In the genomic region with DNA sequence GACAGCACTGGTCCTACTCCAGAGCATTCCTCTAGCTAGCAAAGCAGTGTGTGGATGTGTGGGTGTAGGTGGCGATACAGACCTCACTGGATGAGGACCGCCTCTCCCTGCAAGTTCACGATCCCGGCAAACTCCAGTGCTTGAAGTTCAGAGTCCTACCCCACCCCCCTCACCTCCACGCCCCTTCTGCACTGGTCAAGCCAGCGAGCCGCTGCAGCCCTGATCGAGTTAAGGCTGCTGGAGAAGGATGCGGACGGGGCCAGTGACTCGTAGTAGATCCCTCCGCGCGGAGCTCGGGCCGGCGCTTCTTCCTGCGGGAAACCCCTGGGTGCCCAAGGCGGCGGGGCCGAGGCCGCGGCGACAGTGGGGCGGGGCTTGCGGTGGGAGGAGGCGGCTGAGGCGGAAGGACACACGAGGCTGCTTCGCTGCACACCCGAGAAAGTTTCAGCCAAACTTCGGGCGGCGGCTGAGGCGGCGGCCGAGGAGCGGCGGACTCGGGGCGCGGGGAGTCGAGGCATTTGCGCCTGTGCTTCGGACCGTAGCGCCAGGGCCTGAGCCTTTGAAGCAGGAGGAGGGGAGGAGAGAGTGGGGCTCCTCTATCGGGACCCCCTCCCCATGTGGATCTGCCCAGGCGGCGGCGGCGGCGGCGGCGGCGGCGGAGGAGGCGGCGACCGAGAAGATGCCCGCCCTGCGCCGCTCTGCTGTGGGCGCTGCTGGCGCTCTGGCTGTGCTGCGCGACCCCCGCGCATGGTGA, we compare ENCODE assay signal across 8 cellular contexts.
DNase-seq lines count a peak whose midpoint lies in the region; ATAC-seq and TF ChIP-seq lines count a peak whose summit lies in the region.
"Not testable (repeated sequence)": the region's sequence is repeated elsewhere in the genome, so short reads cannot be mapped to it uniquely, and the experiment has no call there.

No MANE protein-coding gene starts in this region.

- ATAC-seq in effector memory CD8-positive, alpha-beta T cell (replicated peaks), result peak; percentile 79
- peak; percentile 99 for ATAC-seq in left lung

- H3F3A ChIP-seq in MM.1S (ENCODE audit: insufficient read depth, low read length), result not testable (repeated sequence)

- not testable (repeated sequence) for H3K9ac ChIP-seq in MM.1S (ENCODE audit: low read length)

- TF ChIP-seq CTCF in MM.1S (IDR thresholded peaks at IDR 0.05; ENCODE audit: low read length); left lung (IDR thresholded peaks at IDR 0.05); sigmoid colon (IDR thresholded peaks at IDR 0.05): not testable (repeated sequence)

- WGBS in sigmoid colon, 2 donors, result 1% methylated on average over 54 to 55 of the region's 69 CpGs

- not testable (repeated sequence) for H3K4me1 ChIP-seq in MM.1S (ENCODE audit: low read length); left lung; sigmoid colon

- intact Hi-C loops in activated T-helper 1 cell treated with anti-CD3 and anti-CD28 coated beads, Interleukin-12 subunit alpha, Interleukin-12 subunit beta, Interleukin-2, Interleukin-4 antibody, amounts not matched to agents 30 ng/mL and 10 ng/mL and 1 ng/mL, durations not matched to agents 14 hours and 24 hours and 36 hours (cut with micrococcal nuclease); left lung (cut with DNase I); sigmoid colon (cut with DNase I): not testable (repeated sequence)

- H2AFZ ChIP-seq in MM.1S (ENCODE audit: low read length), result not testable (repeated sequence)

- H3K79me2 ChIP-seq in MM.1S (ENCODE audit: low read length), result not testable (repeated sequence)

- H3K27ac ChIP-seq in MM.1S (ENCODE audit: low read length), result not testable (repeated sequence)
- H3K27ac ChIP-seq in left lung, result peak overlapping the region; percentile 39 to 57
- peak overlapping the region; percentile 62 to 82 (median 72) for H3K27ac ChIP-seq in sigmoid colon

- H3K4me2 ChIP-seq in MM.1S (ENCODE audit: low read depth, low read length), result not testable (repeated sequence)

- not testable (repeated sequence) for TF ChIP-seq EP300 in sigmoid colon (IDR thresholded peaks at IDR 0.05)

- peak overlapping the region; percentile 91 for H3K4me3 Mint-ChIP-seq in activated T-helper 1 cell treated with anti-CD3 and anti-CD28 coated beads, Interleukin-12 subunit alpha, Interleukin-12 subunit beta, Interleukin-2, Interleukin-4 antibody, amounts not matched to agents 30 ng/mL and 10 ng/mL and 1 ng/mL, durations not matched to agents 14 hours and 24 hours and 36 hours
- H3K4me3 Mint-ChIP-seq in effector memory CD8-positive, alpha-beta T cell, result peak overlapping the region; percentile 75 to 77

- not testable (repeated sequence) for H3K9me3 ChIP-seq in MM.1S (replicated peaks; ENCODE audit: insufficient read depth, low read length); left lung; sigmoid colon

- H3K27ac Mint-ChIP-seq in activated T-helper 1 cell treated with anti-CD3 and anti-CD28 coated beads, Interleukin-12 subunit alpha, Interleukin-12 subunit beta, Interleukin-2, Interleukin-4 antibody, amounts not matched to agents 30 ng/mL and 10 ng/mL and 1 ng/mL, durations not matched to agents 14 hours and 24 hours and 36 hours, result peak overlapping the region; percentile 91
- H3K27ac Mint-ChIP-seq in effector memory CD8-positive, alpha-beta T cell, result peak overlapping the region in 1 of 2 donors; percentile 59

- H3K9me2 ChIP-seq in MM.1S (replicated peaks; ENCODE audit: insufficient read depth, low read length), result not testable (repeated sequence)

- H3K27me3 Mint-ChIP-seq in activated T-helper 1 cell treated with anti-CD3 and anti-CD28 coated beads, Interleukin-12 subunit alpha, Interleukin-12 subunit beta, Interleukin-2, Interleukin-4 antibody, amounts not matched to agents 30 ng/mL and 10 ng/mL and 1 ng/mL, durations not matched to agents 14 hours and 24 hours and 36 hours (ENCODE audit: insufficient read depth); effector memory CD8-positive, alpha-beta T cell: not testable (repeated sequence)

- not testable (repeated sequence) for H4K20me1 ChIP-seq in MM.1S (ENCODE audit: insufficient read depth, low read length)

- DNase-seq in EH (ENCODE audit: low read depth) (peak; percentile 85), MM.1S (peak; percentile 51), SKM-1 treated with dmso at 0.1 percent for 144 hours (lab: John Stamatoyannopoulos, UW; ENCODE audit: unreplicated experiment) (peak; percentile 72), left lung (peak; percentile 82 to 90), sigmoid colon (peak; percentile 82), superior temporal gyrus (ENCODE audit: extremely low spot score) (peak; percentile 8)
- peak; percentile 57 for DNase-seq in activated T-helper 1 cell treated with anti-CD3 and anti-CD28 coated beads, Interleukin-12 subunit alpha, Interleukin-12 subunit beta, Interleukin-2, Interleukin-4 antibody, amounts not matched to agents 30 ng/mL and 10 ng/mL and 1 ng/mL, durations not matched to agents 14 hours and 24 hours and 36 hours (ENCODE audit: low spot score)
- peak; percentile 41 to 68 (median 46) for DNase-seq in effector memory CD8-positive, alpha-beta T cell

- H3K27me3 ChIP-seq in MM.1S (replicated peaks; ENCODE audit: insufficient read depth, low read length); left lung; sigmoid colon: not testable (repeated sequence)

- not testable (repeated sequence) for H3K36me3 Mint-ChIP-seq in activated T-helper 1 cell treated with anti-CD3 and anti-CD28 coated beads, Interleukin-12 subunit alpha, Interleukin-12 subunit beta, Interleukin-2, Interleukin-4 antibody, amounts not matched to agents 30 ng/mL and 10 ng/mL and 1 ng/mL, durations not matched to agents 14 hours and 24 hours and 36 hours (ENCODE audit: low read depth); effector memory CD8-positive, alpha-beta T cell (ENCODE audit: insufficient read depth)

- not testable (repeated sequence) for H3K9me3 Mint-ChIP-seq in activated T-helper 1 cell treated with anti-CD3 and anti-CD28 coated beads, Interleukin-12 subunit alpha, Interleukin-12 subunit beta, Interleukin-2, Interleukin-4 antibody, amounts not matched to agents 30 ng/mL and 10 ng/mL and 1 ng/mL, durations not matched to agents 14 hours and 24 hours and 36 hours; effector memory CD8-positive, alpha-beta T cell

- not testable (repeated sequence) for H3K36me3 ChIP-seq in MM.1S (replicated peaks; ENCODE audit: insufficient read depth, low read length); left lung; sigmoid colon

- peak in 1 of 2 donors; percentile 37 for TF ChIP-seq POLR2A in sigmoid colon (IDR thresholded peaks at IDR 0.05)

- H3K4me1 Mint-ChIP-seq in activated T-helper 1 cell treated with anti-CD3 and anti-CD28 coated beads, Interleukin-12 subunit alpha, Interleukin-12 subunit beta, Interleukin-2, Interleukin-4 antibody, amounts not matched to agents 30 ng/mL and 10 ng/mL and 1 ng/mL, durations not matched to agents 14 hours and 24 hours and 36 hours (ENCODE audit: low read depth); effector memory CD8-positive, alpha-beta T cell (ENCODE audit: low read depth in 2 of 2): not testable (repeated sequence)

- H3K4me3 ChIP-seq in MM.1S (ENCODE audit: low read length) (peak overlapping the region; percentile 47; the same call in 1 of the 2 replicates), left lung (peak overlapping the region; percentile 21 to 37), sigmoid colon (peak overlapping the region; percentile 38 to 52 (median 44))

Comparison
In these comparisons a context has a peak if more than half of its experiments do, and no peak if none do; other contexts are left out.
1. DNase-seq: peak in every context shown above with its lines; median percentile 86 in left lung; 85 in EH; 82 in sigmoid colon; 72 in SKM-1 treated with dmso at 0.1 percent for 144 hours; 57 in activated T-helper 1 cell treated with anti-CD3 and anti-CD28 coated beads, Interleukin-12 subunit alpha, Interleukin-12 subunit beta, Interleukin-2, Interleukin-4 antibody, amounts not matched to agents 30 ng/mL and 10 ng/mL and 1 ng/mL, durations not matched to agents 14 hours and 24 hours and 36 hours; 51 in MM.1S; 46 in effector memory CD8-positive, alpha-beta T cell; 8 in superior temporal gyrus.